In the genomic region with DNA sequence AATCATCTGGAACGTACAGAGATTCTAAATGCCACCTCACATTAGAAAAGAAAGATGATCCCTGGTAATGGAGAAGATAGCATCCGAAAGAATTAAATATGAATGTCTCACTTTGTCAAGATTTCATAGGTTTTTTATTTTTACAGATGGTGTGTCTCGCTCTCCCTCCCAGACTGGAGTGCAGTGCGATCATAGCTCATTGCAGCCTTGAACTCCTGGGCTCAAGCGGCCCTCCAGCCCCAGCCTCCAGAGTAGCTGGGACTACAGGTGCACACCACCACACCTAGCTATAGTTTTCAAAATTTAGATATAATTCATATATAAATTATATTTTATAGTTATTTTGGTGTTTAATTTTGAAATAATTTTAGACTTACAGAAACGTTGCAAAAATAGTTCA, we compare ENCODE assay signal across 1 cellular context.
TF ChIP-seq lines count a peak whose summit lies in the region.

No MANE protein-coding gene starts in this region.

TF ChIP-seq in HepG2, 621 proteins besides CTCF, POLR2A, EP300 and RAD21 (continued from another document):
- TF ChIP-seq, protein P1, sequence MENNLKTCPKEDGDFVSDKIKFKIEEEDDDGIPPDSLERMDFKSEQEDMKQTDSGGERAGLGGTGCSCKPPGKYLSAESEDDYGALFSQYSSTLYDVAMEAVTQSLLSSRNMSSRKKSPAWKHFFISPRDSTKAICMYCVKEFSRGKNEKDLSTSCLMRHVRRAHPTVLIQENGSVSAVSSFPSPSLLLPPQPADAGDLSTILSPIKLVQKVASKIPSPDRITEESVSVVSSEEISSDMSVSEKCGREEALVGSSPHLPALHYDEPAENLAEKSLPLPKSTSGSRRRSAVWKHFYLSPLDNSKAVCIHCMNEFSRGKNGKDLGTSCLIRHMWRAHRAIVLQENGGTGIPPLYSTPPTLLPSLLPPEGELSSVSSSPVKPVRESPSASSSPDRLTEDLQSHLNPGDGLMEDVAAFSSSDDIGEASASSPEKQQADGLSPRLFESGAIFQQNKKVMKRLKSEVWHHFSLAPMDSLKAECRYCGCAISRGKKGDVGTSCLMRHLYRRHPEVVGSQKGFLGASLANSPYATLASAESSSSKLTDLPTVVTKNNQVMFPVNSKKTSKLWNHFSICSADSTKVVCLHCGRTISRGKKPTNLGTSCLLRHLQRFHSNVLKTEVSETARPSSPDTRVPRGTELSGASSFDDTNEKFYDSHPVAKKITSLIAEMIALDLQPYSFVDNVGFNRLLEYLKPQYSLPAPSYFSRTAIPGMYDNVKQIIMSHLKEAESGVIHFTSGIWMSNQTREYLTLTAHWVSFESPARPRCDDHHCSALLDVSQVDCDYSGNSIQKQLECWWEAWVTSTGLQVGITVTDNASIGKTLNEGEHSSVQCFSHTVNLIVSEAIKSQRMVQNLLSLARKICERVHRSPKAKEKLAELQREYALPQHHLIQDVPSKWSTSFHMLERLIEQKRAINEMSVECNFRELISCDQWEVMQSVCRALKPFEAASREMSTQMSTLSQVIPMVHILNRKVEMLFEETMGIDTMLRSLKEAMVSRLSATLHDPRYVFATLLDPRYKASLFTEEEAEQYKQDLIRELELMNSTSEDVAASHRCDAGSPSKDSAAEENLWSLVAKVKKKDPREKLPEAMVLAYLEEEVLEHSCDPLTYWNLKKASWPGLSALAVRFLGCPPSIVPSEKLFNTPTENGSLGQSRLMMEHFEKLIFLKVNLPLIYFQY (CRISPR knock-in tag; IDR thresholded peaks at IDR 0.05; ENCODE audit: borderline replicate concordance): no peak
- 0 out of 2 replicates have a peak, but pooled peaks have one; percentile 41 for TF ChIP-seq ZMYM2 (CRISPR knock-in tag; IDR thresholded peaks at IDR 0.05)
- no peak for TF ChIP-seq POGK (CRISPR knock-in tag; conservative IDR thresholded peaks at IDR 0.05)
- TF ChIP-seq KAT7 (CRISPR knock-in tag; IDR thresholded peaks at IDR 0.05; ENCODE audit: borderline replicate concordance): no peak
- TF ChIP-seq AGO1 (IDR thresholded peaks at IDR 0.05; ENCODE audit: low read depth, low read length, poor library complexity, severe bottlenecking): no peak
- TF ChIP-seq ZNF292 (CRISPR knock-in tag; IDR thresholded peaks at IDR 0.05; ENCODE audit: borderline replicate concordance, low read depth): no peak
